Comparison of ENCODE assay signal across 8 cellular contexts in the genomic region with DNA sequence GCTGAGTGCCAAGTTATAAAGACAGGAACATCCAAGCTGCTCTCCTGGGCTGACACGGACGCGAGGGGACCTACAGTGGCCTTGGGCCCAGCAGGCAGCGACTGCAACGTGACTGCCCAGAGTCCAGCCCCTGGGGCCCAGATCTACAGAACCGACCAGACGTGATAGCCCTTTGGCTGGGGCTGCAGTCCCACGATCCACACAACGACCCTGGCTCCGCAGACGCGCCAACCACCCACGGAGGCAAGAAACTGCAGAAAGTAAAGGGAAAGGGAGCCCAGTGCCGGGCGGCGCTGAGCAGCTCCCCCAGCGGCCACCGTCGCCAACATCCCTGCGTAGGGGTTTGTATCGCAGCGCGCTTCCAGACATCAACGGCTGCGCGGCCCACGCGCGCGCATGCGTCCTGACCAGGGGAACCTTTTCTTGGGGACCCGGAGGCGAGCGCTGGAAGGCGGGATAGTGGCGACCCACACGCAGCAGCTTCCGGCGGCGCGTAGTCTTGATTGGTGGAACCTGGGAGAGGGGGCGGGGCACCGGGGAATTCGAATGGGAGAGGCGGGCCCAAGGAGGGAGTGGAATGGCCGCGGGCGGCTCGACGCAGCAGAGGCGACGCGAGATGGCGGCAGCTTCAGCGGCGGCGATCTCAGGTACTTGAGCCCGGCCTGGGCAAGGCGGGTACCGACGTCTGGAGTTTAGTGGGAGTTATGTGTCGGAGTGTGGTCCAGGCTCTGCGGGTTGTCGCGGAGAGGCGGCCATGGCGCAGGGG. TPM values are rescaled to one million over a fixed set of nuclear protein-coding genes. Genes with fewer than 3 reads are reported as not detected.
DNase-seq lines count a peak whose midpoint lies in the region; ATAC-seq and TF ChIP-seq lines count a peak whose summit lies in the region.

A gene (plus strand): TSS at position 569 of the 766 bp plus-strand sequence. CDS start 9 bp downstream, at position 578.

- no peaks in the 10 kb centered on the region for H3K27me3 Mint-ChIP-seq in activated T-cell treated with anti-CD3 and anti-CD28 coated beads, Interleukin-2, amount 50 U/mL, for 4 hours (ENCODE audit: low read depth)

- intact Hi-C loops in Panc1 (cut with micrococcal nuclease; ENCODE audit: unreplicated experiment) = no loop called here

- H3K9me3 ChIP-seq in DND-41 (ENCODE audit: insufficient read depth, low read length, severe bottlenecking) = no peaks in the 10 kb centered on the region
- H3K9me3 ChIP-seq in Panc1 (ENCODE audit: control insufficient read depth, insufficient read depth, low read depth, low read length) = no peaks in the 10 kb centered on the region
- no peaks in the 10 kb centered on the region for H3K9me3 ChIP-seq in esophagus (ENCODE audit: control insufficient read depth in 2 of 2, insufficient read depth in 1 of 2, low read depth in 1 of 2, low read length in 1 of 2)
- no peaks in the 10 kb centered on the region for H3K9me3 ChIP-seq in muscle layer of colon (ENCODE audit: low read length)

- CTCF ChIA-PET in Panc1 (lab: Charles Lee) = interaction anchor here (0.7 kb wide), 1 partner anchor 90 kb away, joined by 3 read pairs; no protein-coding TSS in a partner anchor

- no TSS peak for BruUV-seq in Panc1 (replicated peaks; lab: Mats Ljungman, UMichigan)

- ATAC-seq in DND-41 (ENCODE audit: insufficient read depth, low read depth) (peak; percentile 89), GM21737 (IDR thresholded peaks at IDR 0.05; ENCODE audit: unreplicated experiment) (peak; percentile 89), Panc1 (peak; percentile 97)
- peak; percentile 96 to 98 for ATAC-seq in activated T-cell treated with anti-CD3 and anti-CD28 coated beads, Interleukin-2, amount 50 U/mL, for 4 hours

- H3K4me2 ChIP-seq in DND-41 (ENCODE audit: insufficient read depth, low read length) (peak within 1 kb of the TSS; percentile 88), KMS-11 (peak within 1 kb of the TSS; percentile 93)

- H3K27me3 ChIP-seq in DND-41 (ENCODE audit: insufficient read depth, low read length, poor library complexity) (no peaks in the 10 kb centered on the region), KMS-11 (ENCODE audit: insufficient read depth, low read depth) (no peaks in the 10 kb centered on the region), Panc1 (ENCODE audit: control insufficient read depth, insufficient read depth, low read length) (no peaks in the 10 kb centered on the region), esophagus (ENCODE audit: control insufficient read depth in 1 of 2, insufficient read depth in 2 of 2, low read length in 2 of 2) (no peaks in the 10 kb centered on the region), muscle layer of colon (ENCODE audit: control insufficient read depth in 1 of 2, insufficient read depth in 2 of 2, low read length in 2 of 2) (no peaks in the 10 kb centered on the region)

- H3K9me3 Mint-ChIP-seq in activated T-cell treated with anti-CD3 and anti-CD28 coated beads, Interleukin-2, amount 50 U/mL, for 4 hours = no peaks in the 10 kb centered on the region

- WGBS in esophagus, 2 donors = 0 to 1% methylated on average over 63 to 67 of the region's 67 CpGs

- peak within 1 kb of the TSS; percentile 91 for H3K9ac ChIP-seq in DND-41 (ENCODE audit: low read depth, low read length)
- peak within 1 kb of the TSS; percentile 79 for H3K9ac ChIP-seq in KMS-11
- peak within 1 kb of the TSS; percentile 88 for H3K9ac ChIP-seq in muscle layer of colon (ENCODE audit: low read length)

- H4K20me1 ChIP-seq in DND-41 (ENCODE audit: insufficient read depth, low read length) = peaks cover 19% of the 10 kb centered on the region; the same call in 1 of the 2 replicates
- H4K20me1 ChIP-seq in KMS-11 (ENCODE audit: insufficient read depth) = no peaks in the 10 kb centered on the region

- peaks cover 43% of the 10 kb centered on the region for H3K36me3 ChIP-seq in DND-41 (ENCODE audit: insufficient read depth, low read length)
- no peaks in the 10 kb centered on the region for H3K36me3 ChIP-seq in KMS-11 (ENCODE audit: insufficient read depth)
- H3K36me3 ChIP-seq in Panc1 (ENCODE audit: control insufficient read depth, insufficient read depth, low read length) = no peaks in the 10 kb centered on the region; the same call in 1 of the 2 replicates
- H3K36me3 ChIP-seq in esophagus (ENCODE audit: control insufficient read depth in 2 of 2, insufficient read depth in 2 of 2, low read length in 1 of 2) = no peaks in the 10 kb centered on the region
- H3K36me3 ChIP-seq in muscle layer of colon (ENCODE audit: insufficient read depth, low read length) = no peaks in the 10 kb centered on the region

- H3K4me1 Mint-ChIP-seq in activated T-cell treated with anti-CD3 and anti-CD28 coated beads, Interleukin-2, amount 50 U/mL, for 4 hours (ENCODE audit: low read depth) = peaks cover 37% of the 10 kb centered on the region

- DNase-seq in DND-41 (peak; percentile 100), Panc1 (ENCODE audit: low read depth, low spot score) (peak; percentile 88)
- peak; percentile 99 for DNase-seq in activated T-cell treated with anti-CD3 and anti-CD28 coated beads, Interleukin-2, amount 50 U/mL, for 4 hours
- peak; percentile 100 for DNase-seq in stimulated activated CD8-positive, alpha-beta memory T cell treated with anti-CD3 and anti-CD28 coated beads, Interleukin-7, amount 100 ng/mL, for 24 hours (ENCODE audit: low read depth)

- H3K79me2 ChIP-seq in DND-41 (ENCODE audit: insufficient read depth, low read length) = peaks cover 58% of the 10 kb centered on the region
- H3K79me2 ChIP-seq in KMS-11 (ENCODE audit: insufficient read depth, low read depth) = peaks cover 48% of the 10 kb centered on the region

- peak within 1 kb of the TSS; percentile 99 for H3K4me3 Mint-ChIP-seq in activated T-cell treated with anti-CD3 and anti-CD28 coated beads, Interleukin-2, amount 50 U/mL, for 4 hours

- H3K36me3 Mint-ChIP-seq in activated T-cell treated with anti-CD3 and anti-CD28 coated beads, Interleukin-2, amount 50 U/mL, for 4 hours (ENCODE audit: insufficient read depth) = peaks cover 11% of the 10 kb centered on the region

- H2AFZ ChIP-seq in DND-41 (ENCODE audit: low read depth, low read length) (peak within 1 kb of the TSS; percentile 98), KMS-11 (ENCODE audit: low read depth) (peak within 1 kb of the TSS; percentile 88)

- in situ Hi-C loops in Panc1 (cut with HindIII; ENCODE audit: low pct_unique_long_range_greater_than_20kb, low sequenced_read_pairs) = no loop called here

- peak within 1 kb of the TSS; percentile 77 to 85 for H3K4me3 ChIP-seq in DND-41 (ENCODE audit: low read depth in 1 of 2, low read length in 2 of 2)
- no peak within 1 kb of the TSS for H3K4me3 ChIP-seq in KMS-11 (IDR thresholded peaks at IDR 0.05; ENCODE audit: insufficient read depth, low read depth, low read length)
- H3K4me3 ChIP-seq in Panc1 (ENCODE audit: low read depth in 2 of 2, low read length in 2 of 2) = peak within 1 kb of the TSS; percentile 88 to 93
- peak within 1 kb of the TSS; percentile 65 to 73 for H3K4me3 ChIP-seq in esophagus (ENCODE audit: low read depth in 1 of 2, low read length in 2 of 2)
- H3K4me3 ChIP-seq in muscle layer of colon (ENCODE audit: low read depth in 1 of 2, low read length in 2 of 2) = peak within 1 kb of the TSS; percentile 93 to 94

- H3K27ac ChIP-seq in DND-41 (ENCODE audit: low read length) (peak within 1 kb of the TSS; percentile 99), KMS-11 (peak within 1 kb of the TSS; percentile 55), Panc1 (ENCODE audit: low read length) (peak within 1 kb of the TSS; percentile 97), esophagus (ENCODE audit: low read depth in 2 of 2, low read length in 1 of 2) (peak within 1 kb of the TSS; percentile 87 to 89), muscle layer of colon (ENCODE audit: low read depth, low read length) (peak within 1 kb of the TSS; percentile 96)

- peak; percentile 89 for TF ChIP-seq CTCF in DND-41 (IDR thresholded peaks at IDR 0.05; ENCODE audit: borderline replicate concordance, extremely low read depth, low read length, poor library complexity, severe bottlenecking)
- TF ChIP-seq CTCF in KMS-11 (conservative IDR thresholded peaks at IDR 0.05; ENCODE audit: low read depth, low read length) = peak; percentile 63
- peak; percentile 84 for TF ChIP-seq CTCF in Panc1 (IDR thresholded peaks at IDR 0.05)

- POLR2A ChIA-PET in Panc1 (lab: Charles Lee) = interaction anchor here (0.5 to 0.6 kb wide), 3 partner anchors 15 to 62 kb away, joined by 3 to 6 read pairs (median 4); no protein-coding TSS in a partner anchor

- H3K4me1 ChIP-seq in DND-41 (ENCODE audit: insufficient read depth, low read length) (peaks cover 43% of the 10 kb centered on the region), KMS-11 (ENCODE audit: low read depth, poor library complexity, severe bottlenecking) (peaks cover 18% of the 10 kb centered on the region), Panc1 (ENCODE audit: control insufficient read depth, insufficient read depth, low read length) (peaks cover 12% of the 10 kb centered on the region), esophagus (ENCODE audit: control insufficient read depth in 2 of 2, insufficient read depth in 2 of 2, low read length in 1 of 2) (peaks cover 0 to 6% of the 10 kb centered on the region in 2 donors), muscle layer of colon (ENCODE audit: insufficient read depth, low read length) (peaks cover 13% of the 10 kb centered on the region)

RNA-seq across cellular contexts. Expression of the gene that starts here (rescaled TPM):
- total RNA-seq in Panc1 (2021; ENCODE audit: unreplicated experiment) = 111 TPM
- 82.0 TPM for polyA plus RNA-seq in Panc1 (2012; ENCODE audit: insufficient read length)
- total RNA-seq in activated T-cell treated with anti-CD3 and anti-CD28 coated beads, Interleukin-2, amount 50 U/mL, for 4 hours = 10 to 100 TPM; 73.5 to 82.2 (median 79.7) TPM
- 10 to 100 TPM; 43.3 to 57.9 TPM for polyA plus RNA-seq in esophagus
